ENCODE assay signal across 19 cellular contexts in genomic region chr3:147216143-147216673, GRCh38.
DNase-seq lines count a peak whose midpoint lies in the region; ATAC-seq and TF ChIP-seq lines count a peak whose summit lies in the region.
"Had no signal": no experiment of that assay in that cellular context is flagged by ENCODE, and none has a peak within 500 bp of the region (broad histone marks: within the 10 kb centered on the region; RNA-seq: fewer than 3 reads in every experiment).

No MANE protein-coding gene starts in this region.

- H3K4me3 Mint-ChIP-seq in CD14-positive monocyte, result no peak overlapping the region
- H3K4me3 Mint-ChIP-seq: B cell had no signal

- no peaks in the 10 kb centered on the region for H3K27me3 Mint-ChIP-seq in CD14-positive monocyte (ENCODE audit: low read depth in 3 of 3)
- H3K27me3 Mint-ChIP-seq: B cell had no signal

- no peaks in the 10 kb centered on the region for H3K36me3 Mint-ChIP-seq in CD14-positive monocyte

- peak; percentile 47 for ATAC-seq in GM18505 (IDR thresholded peaks at IDR 0.05; ENCODE audit: unreplicated experiment)
- ATAC-seq in GM19395 (IDR thresholded peaks at IDR 0.05; ENCODE audit: unreplicated experiment), result peak; percentile 46
- peak; percentile 58 for ATAC-seq in HG02938 (IDR thresholded peaks at IDR 0.05; ENCODE audit: unreplicated experiment)

- no peak for TF ChIP-seq CTCF in CD14-positive monocyte (IDR thresholded peaks at IDR 0.05)

- H3K27ac Mint-ChIP-seq in CD14-positive monocyte, result no peak overlapping the region
- H3K27ac Mint-ChIP-seq: B cell had no signal

- no peak for TF ChIP-seq POLR2A in GM18505 (IDR thresholded peaks at IDR 0.05; ENCODE audit: borderline replicate concordance, extremely low read depth, insufficient read depth, insufficient read length)

- no peaks in the 10 kb centered on the region for H3K4me1 Mint-ChIP-seq in CD14-positive monocyte
- H3K4me1 Mint-ChIP-seq: B cell had no signal

- H3K9me3 Mint-ChIP-seq in CD14-positive monocyte, result no peaks in the 10 kb centered on the region

- intact Hi-C loops in CD14-positive monocyte (cut with micrococcal nuclease), result no loop called here

- DNase-seq in NAMALWA (ENCODE audit: low spot score) (peak; percentile 31), LoVo (ENCODE audit: low spot score) (no peak), SK-N-DZ (ENCODE audit: low spot score) (no peak), NCI-H146 (lab: John Stamatoyannopoulos, UW) (no peak), CD14-positive monocyte (ENCODE audit: low spot score) (no peak)
- DNase-seq: DMS79 treated with DMSO at 0.1 percent for 48 hours, MM.1S, NCI-H1092, NCI-H1436 treated with DMSO at 0.1 percent for 48 hours, NCI-H2029, NCI-H226, NCI-H524, NCI-H82, OCI-M1, T-helper 9 cell had no signal
